ENCODE assay signal across 26 cellular contexts in genomic region chr16:373020-373598, GRCh38.
"Had no signal": no experiment of that assay in that cellular context is flagged by ENCODE, and none has a peak within 500 bp of the region (broad histone marks: within the 10 kb centered on the region; RNA-seq: fewer than 3 reads in every experiment).

No MANE protein-coding gene starts in this region.

- H3K4me3 Mint-ChIP-seq: activated CD4-positive, alpha-beta T cell treated with anti-CD3 and anti-CD28 coated beads, Interleukin-2, amount 10 ng/mL, durations not matched to agents 7 days and 5 days; activated CD8-positive, alpha-beta T cell treated with anti-CD3 and anti-CD28 coated beads for 36 hours; activated naive CD4-positive, alpha-beta T cell treated with anti-CD3 and anti-CD28 coated beads, Interleukin-2, amount 10 ng/mL, durations not matched to agents 7 days and 5 days; activated T-cell treated with anti-CD3 and anti-CD28 coated beads, Interleukin-2, amount 50 U/mL, for 4 hours; mesothelial cell of epicardium; natural killer cell; T-cell; T-helper 2 cell treated with Interferon-gamma antibody and Interleukin-4, amounts not matched to agents 5 μg/mL and 100 μg/mL, for 36 hours; type B pancreatic cell had no signal

- H3K27me3 ChIP-seq: body of pancreas, cardiac muscle cell, right lobe of liver, testis had no signal

- H3K27me3 Mint-ChIP-seq: activated CD4-positive, alpha-beta T cell treated with anti-CD3 and anti-CD28 coated beads, Interleukin-2, amount 10 ng/mL, durations not matched to agents 7 days and 5 days; activated CD8-positive, alpha-beta T cell treated with anti-CD3 and anti-CD28 coated beads for 36 hours; T-cell; type B pancreatic cell had no signal

- FAIRE-seq: small intestine, TTC549 had no signal

- H3K36me3 Mint-ChIP-seq: mesothelial cell of epicardium, natural killer cell, type B pancreatic cell had no signal

- H3K27ac ChIP-seq: cardiac muscle cell, left ventricle myocardium inferior, right lobe of liver, WERI-Rb-1 had no signal

- H3K9me3 ChIP-seq: body of pancreas, left ventricle myocardium inferior, right lobe of liver, testis had no signal

- H3K4me3 ChIP-seq: body of pancreas, cardiac muscle cell, left ventricle myocardium inferior, right lobe of liver, testis had no signal

- H3K9me3 Mint-ChIP-seq: activated CD4-positive, alpha-beta T cell treated with anti-CD3 and anti-CD28 coated beads, Interleukin-2, amount 10 ng/mL, durations not matched to agents 7 days and 5 days; activated CD8-positive, alpha-beta T cell treated with anti-CD3 and anti-CD28 coated beads for 36 hours; activated naive CD4-positive, alpha-beta T cell treated with anti-CD3 and anti-CD28 coated beads, Interleukin-2, amount 10 ng/mL, durations not matched to agents 7 days and 5 days; activated T-cell treated with anti-CD3 and anti-CD28 coated beads, Interleukin-2, amount 50 U/mL, for 4 hours; mesothelial cell of epicardium; natural killer cell; T-cell; T-helper 2 cell treated with Interferon-gamma antibody and Interleukin-4, amounts not matched to agents 5 μg/mL and 100 μg/mL, for 36 hours; type B pancreatic cell had no signal

- ATAC-seq: activated CD8-positive, alpha-beta T cell treated with anti-CD3 and anti-CD28 coated beads for 36 hours; activated T-cell treated with anti-CD3 and anti-CD28 coated beads, Interleukin-2, amount 50 U/mL, for 4 hours; body of pancreas; natural killer cell; right lobe of liver; T-cell had no signal

- H3K27ac Mint-ChIP-seq: activated CD8-positive, alpha-beta T cell treated with anti-CD3 and anti-CD28 coated beads for 36 hours; activated naive CD4-positive, alpha-beta T cell treated with anti-CD3 and anti-CD28 coated beads, Interleukin-2, amount 10 ng/mL, durations not matched to agents 7 days and 5 days; mesothelial cell of epicardium; natural killer cell; T-cell; T-helper 2 cell treated with Interferon-gamma antibody and Interleukin-4, amounts not matched to agents 5 μg/mL and 100 μg/mL, for 36 hours; type B pancreatic cell had no signal

- DNase-seq: activated CD4-positive, alpha-beta T cell treated with anti-CD3 and anti-CD28 coated beads, Interleukin-2, amount 10 ng/mL, durations not matched to agents 7 days and 5 days; activated CD4-positive, CD25-positive, alpha-beta regulatory T cell treated with anti-CD3 and anti-CD28 coated beads, Interleukin-2, amount 50 U/mL, for 72 hours; activated CD8-positive, alpha-beta T cell treated with anti-CD3 and anti-CD28 coated beads for 36 hours; activated effector memory CD4-positive, alpha-beta T cell treated with Interleukin-2 at 50 U/mL for 16 hours; activated naive CD4-positive, alpha-beta T cell treated with anti-CD3 and anti-CD28 coated beads, Interleukin-2, amount 10 ng/mL, durations not matched to agents 7 days and 5 days; activated T-cell treated with anti-CD3 and anti-CD28 coated beads, Interleukin-2, amount 50 U/mL, for 4 hours; anterior cingulate cortex; body of pancreas; effector CD4-positive, alpha-beta T cell; foreskin melanocyte; hippocampal formation; left ventricle myocardium inferior; natural killer cell; small intestine; stimulated activated CD4-positive, alpha-beta T cell treated with anti-CD3 and anti-CD28 coated beads, Interleukin-15, amount 100 ng/mL, for 24 hours; stimulated activated CD8-positive, alpha-beta memory T cell treated with anti-CD3 and anti-CD28 coated beads, Interleukin-4, amount 100 ng/mL, for 48 hours; stimulated activated naive CD4-positive, alpha-beta T cell; T-cell; testis; WERI-Rb-1 had no signal
